1 cellular context compared by ENCODE assay signal in genomic region chr16:85534536-85535351, GRCh38.
TF ChIP-seq lines count a peak whose summit lies in the region.

No MANE protein-coding gene starts in this region.

TF ChIP-seq in HepG2, 621 proteins besides CTCF, POLR2A, EP300 and RAD21 (continued from another document):
- TF ChIP-seq, protein P1, sequence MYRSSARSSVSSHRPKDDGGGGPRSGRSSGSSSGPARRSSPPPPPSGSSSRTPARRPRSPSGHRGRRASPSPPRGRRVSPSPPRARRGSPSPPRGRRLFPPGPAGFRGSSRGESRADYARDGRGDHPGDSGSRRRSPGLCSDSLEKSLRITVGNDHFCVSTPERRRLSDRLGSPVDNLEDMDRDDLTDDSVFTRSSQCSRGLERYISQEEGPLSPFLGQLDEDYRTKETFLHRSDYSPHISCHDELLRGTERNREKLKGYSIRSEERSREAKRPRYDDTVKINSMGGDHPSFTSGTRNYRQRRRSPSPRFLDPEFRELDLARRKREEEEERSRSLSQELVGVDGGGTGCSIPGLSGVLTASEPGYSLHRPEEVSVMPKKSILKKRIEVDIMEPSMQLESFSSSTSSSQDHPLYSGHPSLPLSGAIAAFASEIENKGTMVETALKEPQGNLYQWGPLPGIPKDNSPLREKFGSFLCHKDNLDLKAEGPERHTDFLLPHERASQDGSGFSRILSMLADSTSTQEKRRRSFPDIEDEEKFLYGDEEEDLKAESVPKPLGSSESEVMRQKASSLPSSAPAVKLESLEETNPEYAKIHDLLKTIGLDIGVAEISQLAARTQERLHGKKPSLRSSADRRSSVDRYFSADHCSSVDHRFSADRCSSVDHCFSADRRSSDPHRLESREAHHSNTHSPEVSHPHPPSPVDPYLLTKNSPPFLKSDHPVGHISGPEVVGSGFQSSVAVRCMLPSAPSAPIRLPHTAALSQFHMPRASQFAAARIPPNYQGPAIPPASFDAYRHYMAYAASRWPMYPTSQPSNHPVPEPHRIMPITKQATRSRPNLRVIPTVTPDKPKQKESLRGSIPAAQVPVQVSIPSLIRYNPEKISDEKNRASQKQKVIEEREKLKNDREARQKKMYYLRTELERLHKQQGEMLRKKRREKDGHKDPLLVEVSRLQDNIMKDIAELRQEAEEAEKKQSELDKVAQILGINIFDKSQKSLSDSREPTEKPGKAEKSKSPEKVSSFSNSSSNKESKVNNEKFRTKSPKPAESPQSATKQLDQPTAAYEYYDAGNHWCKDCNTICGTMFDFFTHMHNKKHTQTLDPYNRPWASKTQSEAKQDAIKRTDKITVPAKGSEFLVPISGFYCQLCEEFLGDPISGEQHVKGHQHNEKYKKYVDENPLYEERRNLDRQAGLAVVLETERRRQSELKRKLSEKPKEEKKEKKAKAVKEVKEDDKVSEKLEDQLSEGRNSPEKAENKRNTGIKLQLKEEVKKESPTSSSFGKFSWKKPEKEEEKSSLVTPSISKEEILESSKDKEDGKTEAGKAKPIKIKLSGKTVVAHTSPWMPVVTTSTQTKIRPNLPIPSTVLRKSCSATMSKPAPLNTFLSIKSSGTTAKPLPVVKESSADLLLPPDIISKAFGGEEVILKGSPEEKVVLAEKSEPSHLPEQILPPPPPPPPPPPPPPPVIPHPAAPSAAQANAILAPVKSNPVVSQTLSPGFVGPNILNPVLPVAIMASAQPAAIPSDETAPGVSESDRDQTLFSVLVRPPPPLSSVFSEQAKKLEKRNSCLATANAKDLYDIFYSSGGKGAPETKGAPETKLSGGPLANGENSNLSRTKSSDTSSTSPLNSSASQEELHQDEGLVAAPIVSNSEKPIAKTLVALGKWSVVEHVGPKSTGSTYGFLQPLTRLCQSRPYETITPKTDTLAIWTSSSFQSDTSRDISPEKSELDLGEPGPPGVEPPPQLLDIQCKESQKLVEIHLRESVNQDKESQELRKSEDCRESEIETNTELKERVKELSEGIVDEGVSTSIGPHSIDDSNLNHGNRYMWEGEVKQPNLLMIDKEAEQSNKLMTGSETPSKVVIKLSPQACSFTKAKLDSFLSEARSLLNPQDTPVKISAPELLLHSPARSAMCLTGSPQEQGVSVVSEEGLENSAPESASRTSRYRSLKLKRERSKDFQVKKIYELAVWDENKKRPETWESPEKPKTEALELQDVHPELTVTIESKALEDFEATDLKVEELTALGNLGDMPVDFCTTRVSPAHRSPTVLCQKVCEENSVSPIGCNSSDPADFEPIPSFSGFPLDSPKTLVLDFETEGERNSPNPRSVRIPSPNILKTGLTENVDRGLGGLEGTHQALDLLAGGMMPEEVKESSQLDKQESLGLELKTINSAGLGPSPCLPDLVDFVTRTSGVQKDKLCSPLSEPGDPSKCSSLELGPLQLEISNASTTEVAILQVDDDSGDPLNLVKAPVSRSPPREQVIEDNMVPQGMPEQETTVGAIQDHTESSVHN (CRISPR knock-in tag; IDR thresholded peaks at IDR 0.05), result peak; percentile 84; the same call in 1 of the 2 replicates
- TF ChIP-seq ETV5 (CRISPR knock-in tag; IDR thresholded peaks at IDR 0.05; ENCODE audit: borderline replicate concordance) (no peak), ZNF256 (CRISPR knock-in tag; conservative IDR thresholded peaks at IDR 0.05) (0 out of 2 replicates have a peak, but pooled peaks have one; percentile 12), ZNF33B (CRISPR knock-in tag; IDR thresholded peaks at IDR 0.05) (no peak), ZUFSP (CRISPR knock-in tag; IDR thresholded peaks at IDR 0.05; ENCODE audit: borderline replicate concordance) (no peak), ZNF577 (CRISPR knock-in tag; IDR thresholded peaks at IDR 0.05; ENCODE audit: borderline replicate concordance, low read depth) (no peak), ZNF768 (CRISPR knock-in tag; IDR thresholded peaks at IDR 0.05) (0 out of 2 replicates have a peak, but pooled peaks have one; percentile 9)
- TF ChIP-seq, protein P2, sequence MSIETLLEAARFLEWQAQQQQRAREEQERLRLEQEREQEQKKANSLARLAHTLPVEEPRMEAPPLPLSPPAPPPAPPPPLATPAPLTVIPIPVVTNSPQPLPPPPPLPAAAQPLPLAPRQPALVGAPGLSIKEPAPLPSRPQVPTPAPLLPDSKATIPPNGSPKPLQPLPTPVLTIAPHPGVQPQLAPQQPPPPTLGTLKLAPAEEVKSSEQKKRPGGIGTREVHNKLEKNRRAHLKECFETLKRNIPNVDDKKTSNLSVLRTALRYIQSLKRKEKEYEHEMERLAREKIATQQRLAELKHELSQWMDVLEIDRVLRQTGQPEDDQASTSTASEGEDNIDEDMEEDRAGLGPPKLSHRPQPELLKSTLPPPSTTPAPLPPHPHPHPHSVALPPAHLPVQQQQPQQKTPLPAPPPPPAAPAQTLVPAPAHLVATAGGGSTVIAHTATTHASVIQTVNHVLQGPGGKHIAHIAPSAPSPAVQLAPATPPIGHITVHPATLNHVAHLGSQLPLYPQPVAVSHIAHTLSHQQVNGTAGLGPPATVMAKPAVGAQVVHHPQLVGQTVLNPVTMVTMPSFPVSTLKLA (IDR thresholded peaks at IDR 0.05), result no peak
